ENCODE assay signal across 15 cellular contexts in genomic region chr17:42071810-42072209, GRCh38. TPM values are rescaled to one million over a fixed set of nuclear protein-coding genes. Genes with fewer than 3 reads are reported as not detected.
DNase-seq lines count a peak whose midpoint lies in the region; ATAC-seq and TF ChIP-seq lines count a peak whose summit lies in the region.
"Had no signal": no experiment of that assay in that cellular context is flagged by ENCODE, and none has a peak within 500 bp of the region (broad histone marks: within the 10 kb centered on the region; RNA-seq: fewer than 3 reads in every experiment).

No MANE protein-coding gene starts in this region.

- no peak overlapping the region for H3K9ac ChIP-seq in iPS-18a (ENCODE audit: low read length)

- no peaks in the 10 kb centered on the region for H3K9me3 Mint-ChIP-seq in activated naive CD4-positive, alpha-beta T cell treated with anti-CD3 and anti-CD28 coated beads, Interleukin-2, amount 50 U/mL, for 24 hours
- H3K9me3 Mint-ChIP-seq in T-cell: no peaks in the 10 kb centered on the region
- no peaks in the 10 kb centered on the region for H3K9me3 Mint-ChIP-seq in stimulated activated naive CD8-positive, alpha-beta T cell treated with anti-CD3 and anti-CD28 coated beads, Interleukin-15, amount 100 ng/mL, for 72 hours
- H3K9me3 Mint-ChIP-seq: natural killer cell had no signal

- H3K36me3 ChIP-seq in iPS-18a (ENCODE audit: control insufficient read depth, low read depth, low read length): no peaks in the 10 kb centered on the region
- H3K36me3 ChIP-seq: ascending aorta had no signal

- no peak for DNase-seq in activated naive CD4-positive, alpha-beta T cell (lab: John Stamatoyannopoulos, UW)
- peak in 1 of 34 experiments; percentile 18 for DNase-seq in T-cell
- DNase-seq in stimulated activated naive CD8-positive, alpha-beta T cell treated with anti-CD3 and anti-CD28 coated beads, Interleukin-15, amount 100 ng/mL, for 72 hours: no peak
- no peak for DNase-seq in NCI-H2029 (lab: John Stamatoyannopoulos, UW)
- no peak for DNase-seq in omental fat pad (ENCODE audit: low spot score)
- DNase-seq: activated CD4-positive, alpha-beta T cell treated with anti-CD3 and anti-CD28 coated beads for 1 hour; AML-193; natural killer cell; NCI-H345; stimulated activated naive CD4-positive, alpha-beta T cell treated with Interleukin-2 at 50 U/mL for 16 hours had no signal

- no peak for TF ChIP-seq CTCF in omental fat pad (IDR thresholded peaks at IDR 0.05)

- H3K36me3 Mint-ChIP-seq in activated naive CD4-positive, alpha-beta T cell treated with anti-CD3 and anti-CD28 coated beads, Interleukin-2, amount 50 U/mL, for 24 hours: no peaks in the 10 kb centered on the region
- H3K36me3 Mint-ChIP-seq in T-cell: no peaks in the 10 kb centered on the region
- H3K36me3 Mint-ChIP-seq: natural killer cell had no signal

- POLR2A ChIA-PET in T-cell (lab: Charles Lee): no interaction called here

- CTCF ChIA-PET in T-cell (lab: Charles Lee): interaction anchor here in 1 of 2 donors (1.2 kb wide), 1 partner anchor 20 kb away, joined by 4 read pairs; no protein-coding TSS in a partner anchor

- peaks cover 15% of the 10 kb centered on the region for H3K27me3 Mint-ChIP-seq in activated naive CD4-positive, alpha-beta T cell treated with anti-CD3 and anti-CD28 coated beads, Interleukin-2, amount 50 U/mL, for 24 hours
- peaks cover 3 to 35% of the 10 kb centered on the region in 2 donors for H3K27me3 Mint-ChIP-seq in T-cell
- H3K27me3 Mint-ChIP-seq in stimulated activated naive CD8-positive, alpha-beta T cell treated with anti-CD3 and anti-CD28 coated beads, Interleukin-15, amount 100 ng/mL, for 72 hours: peaks cover 28% of the 10 kb centered on the region

- H3K27ac ChIP-seq in iPS-18a (ENCODE audit: low read length): no peak overlapping the region
- H3K27ac ChIP-seq: ascending aorta, RWPE1 had no signal

- peak overlapping the region; percentile 55 for H3K4me3 Mint-ChIP-seq in activated naive CD4-positive, alpha-beta T cell treated with anti-CD3 and anti-CD28 coated beads, Interleukin-2, amount 50 U/mL, for 24 hours
- peak overlapping the region in 2 of 3 donors; percentile 46 to 61 for H3K4me3 Mint-ChIP-seq in T-cell
- H3K4me3 Mint-ChIP-seq in stimulated activated naive CD8-positive, alpha-beta T cell treated with anti-CD3 and anti-CD28 coated beads, Interleukin-15, amount 100 ng/mL, for 72 hours: peak overlapping the region; percentile 78 to 80
- H3K4me3 Mint-ChIP-seq: natural killer cell had no signal

- H3K4me1 ChIP-seq in iPS-18a (ENCODE audit: control insufficient read depth, low read depth, low read length): peaks cover 7% of the 10 kb centered on the region

- H3K27me3 ChIP-seq in iPS-18a (ENCODE audit: control insufficient read depth, insufficient read depth, low read length): peaks cover 19% of the 10 kb centered on the region
- H3K27me3 ChIP-seq: ascending aorta had no signal

- peak overlapping the region; percentile 65 for H3K4me3 ChIP-seq in iPS-18a (ENCODE audit: low read length)

- no peak overlapping the region for H3K27ac Mint-ChIP-seq in activated naive CD4-positive, alpha-beta T cell treated with anti-CD3 and anti-CD28 coated beads, Interleukin-2, amount 50 U/mL, for 24 hours
- H3K27ac Mint-ChIP-seq in T-cell: no peak overlapping the region
- peak overlapping the region; percentile 72 to 84 for H3K27ac Mint-ChIP-seq in stimulated activated naive CD8-positive, alpha-beta T cell treated with anti-CD3 and anti-CD28 coated beads, Interleukin-15, amount 100 ng/mL, for 72 hours
- H3K27ac Mint-ChIP-seq: natural killer cell had no signal

- ATAC-seq in T-cell (replicated peaks in 1 of 4) (peak in 3 of 4 experiments; percentile 37 to 54 (median 48)), GM21529 (IDR thresholded peaks at IDR 0.05; ENCODE audit: unreplicated experiment) (no peak), omental fat pad (ENCODE audit: low FRiP score) (no peak)
- ATAC-seq in stimulated activated naive CD8-positive, alpha-beta T cell treated with anti-CD3 and anti-CD28 coated beads, Interleukin-15, amount 100 ng/mL, for 72 hours: peak; percentile 50

- no peaks in the 10 kb centered on the region for H3K9me3 ChIP-seq in iPS-18a (ENCODE audit: control insufficient read depth, low read depth, low read length)
- H3K9me3 ChIP-seq: ascending aorta had no signal

- peaks cover 6% of the 10 kb centered on the region for H3K4me1 Mint-ChIP-seq in activated naive CD4-positive, alpha-beta T cell treated with anti-CD3 and anti-CD28 coated beads, Interleukin-2, amount 50 U/mL, for 24 hours
- H3K4me1 Mint-ChIP-seq in T-cell: peaks cover 6 to 9% (median 7%) of the 10 kb centered on the region in 3 donors
- peaks cover 20% of the 10 kb centered on the region for H3K4me1 Mint-ChIP-seq in stimulated activated naive CD8-positive, alpha-beta T cell treated with anti-CD3 and anti-CD28 coated beads, Interleukin-15, amount 100 ng/mL, for 72 hours

RNA-seq across cellular contexts. Expression of gene C17orf113, which starts 21.4 kb away (rescaled TPM):
- total RNA-seq in T-cell (1 to 10 TPM in 1 of 5 donors, under 1 TPM in 4; 0.35 to 1.1 (median 0.89) TPM), omental fat pad (under 1 TPM; 0.09 to 0.63 (median 0.19) TPM)

RNA-seq across cellular contexts. Expression of gene ZNF385C, which starts 26.5 kb away (rescaled TPM):
- 1 to 10 TPM in 1 of 5 donors, under 1 TPM in 4; 0.16 to 1.0 (median 0.46) TPM for total RNA-seq in T-cell
- not detected for total RNA-seq in omental fat pad
- total RNA-seq: ascending aorta had no signal

RNA-seq across cellular contexts. Expression of gene DHX58, which starts 40.7 kb away (rescaled TPM):
- 10 to 100 TPM; 38.2 to 63.0 (median 41.7) TPM for total RNA-seq in T-cell
- total RNA-seq in omental fat pad: 10 to 100 TPM in 2 of 4 donors, 1 to 10 TPM in 2; 7.8 to 21.8 (median 10.2) TPM

RNA-seq across cellular contexts. Expression of gene KAT2A, which starts 49.4 kb away (rescaled TPM):
- 10 to 100 TPM; 41.1 to 75.5 (median 61.1) TPM for total RNA-seq in T-cell
- 10 to 100 TPM; 30.2 to 68.7 (median 33.9) TPM for total RNA-seq in omental fat pad

RNA-seq across cellular contexts. Expression of gene HSPB9, which starts 50.8 kb away (rescaled TPM):
- under 1 TPM in 2 of 5 donors, not detected in 3; 0.13 to 0.18 TPM for total RNA-seq in T-cell
- under 1 TPM in 1 of 4 donors, not detected in 3; 0.25 TPM for total RNA-seq in omental fat pad
- total RNA-seq: ascending aorta, natural killer cell had no signal

Comparison
In these comparisons a context has a peak if more than half of its experiments do, and no peak if none do; other contexts are left out.
1. H3K27ac Mint-ChIP-seq: peak in stimulated activated naive CD8-positive, alpha-beta T cell treated with anti-CD3 and anti-CD28 coated beads, Interleukin-15, amount 100 ng/mL, for 72 hours (2 of 2); none in activated naive CD4-positive, alpha-beta T cell treated with anti-CD3 and anti-CD28 coated beads, Interleukin-2, amount 50 U/mL, for 24 hours (single experiment) and T-cell (0 of 2).
2. ATAC-seq: peak in T-cell (3 of 4) and stimulated activated naive CD8-positive, alpha-beta T cell treated with anti-CD3 and anti-CD28 coated beads, Interleukin-15, amount 100 ng/mL, for 72 hours (single experiment); none in GM21529 (single experiment) and omental fat pad (single experiment).
3. Peak in every context shown above with its lines, with median percentiles within 50 percentile points of each other: H3K4me3 Mint-ChIP-seq.